Comparison of ENCODE assay signal across 18 cellular contexts in the genomic region with DNA sequence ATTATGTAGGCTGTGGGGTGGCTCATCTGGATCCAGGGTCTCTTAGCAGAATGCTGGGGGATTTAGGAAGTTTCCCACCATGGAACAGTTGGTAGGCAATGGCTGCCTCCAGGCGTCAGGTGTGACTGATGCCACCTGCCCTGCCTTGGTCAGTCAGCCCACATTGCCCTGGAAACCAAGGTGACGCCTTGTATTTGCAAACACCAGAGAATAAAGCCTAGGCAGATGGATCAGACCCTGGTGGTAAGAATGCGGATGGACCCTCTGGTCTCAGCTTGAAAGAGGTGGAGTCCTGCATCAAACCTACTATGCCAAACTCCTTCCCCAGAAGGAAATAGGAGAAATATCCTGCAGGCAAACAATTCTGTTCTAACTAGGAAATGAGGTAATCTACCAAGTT. TPM values are rescaled to one million over a fixed set of nuclear protein-coding genes. Genes with fewer than 3 reads are reported as not detected.
DNase-seq lines count a peak whose midpoint lies in the region; TF ChIP-seq lines count a peak whose summit lies in the region.
"Had no signal": no experiment of that assay in that cellular context is flagged by ENCODE, and none has a peak within 500 bp of the region (broad histone marks: within the 10 kb centered on the region; RNA-seq: fewer than 3 reads in every experiment).

No MANE protein-coding gene starts in this region.

- H3K23me2 ChIP-seq in H9 (ENCODE audit: insufficient read length, low read depth, low read length, poor library complexity, severe bottlenecking): no peaks in the 10 kb centered on the region

- TF ChIP-seq CTCF in H9 (conservative IDR thresholded peaks at IDR 0.05): peak; percentile 59
- TF ChIP-seq CTCF in fibroblast of villous mesenchyme (IDR thresholded peaks at IDR 0.05; ENCODE audit: insufficient read depth, low read depth, low read length): peak; percentile 18
- TF ChIP-seq CTCF in retinal pigment epithelial cell (conservative IDR thresholded peaks at IDR 0.05; ENCODE audit: low read depth, low read length): peak; percentile 8

- peaks cover 6% of the 10 kb centered on the region for H3K27me3 Mint-ChIP-seq in H9 (ENCODE audit: low read depth)
- H3K27me3 Mint-ChIP-seq: effector memory CD8-positive, alpha-beta T cell had no signal

- H2BK120ac ChIP-seq in H9 (ENCODE audit: low read depth, low read length, poor library complexity, severe bottlenecking): no peak overlapping the region

- H4K20me1 ChIP-seq in H9 (ENCODE audit: control insufficient read depth, insufficient read depth, insufficient read length): no peaks in the 10 kb centered on the region

- no peak overlapping the region for H2BK20ac ChIP-seq in H9 (ENCODE audit: low read depth, low read length, poor library complexity, severe bottlenecking)

- H3K9ac ChIP-seq in H9 (ENCODE audit: extremely low read depth, insufficient read length, low read length) (no peak overlapping the region), NT2/D1 (ENCODE audit: insufficient read length, low read depth) (no peak overlapping the region)
- H3K9ac ChIP-seq: parathyroid adenoma had no signal

- H2BK12ac ChIP-seq in H9 (ENCODE audit: insufficient read length, low read depth, low read length): no peak overlapping the region

- H3K14ac ChIP-seq in H9 (ENCODE audit: insufficient read depth, low read length): no peak overlapping the region

- peak; percentile 88 for DNase-seq in H9
- peak; percentile 36 for DNase-seq in NT2/D1 (ENCODE audit: low read depth, low spot score)
- DNase-seq in fibroblast of villous mesenchyme (ENCODE audit: low read depth): no peak
- no peak for DNase-seq in retinal pigment epithelial cell (ENCODE audit: low read depth)
- DNase-seq in HuH-7 (ENCODE audit: low spot score): no peak
- DNase-seq in NOMO-1 treated with dmso at 0.1 percent for 144 hours (lab: John Stamatoyannopoulos, UW; ENCODE audit: unreplicated experiment): no peak
- DNase-seq in NCI-H2227 (lab: John Stamatoyannopoulos, UW; ENCODE audit: unreplicated experiment): no peak
- DNase-seq: effector memory CD8-positive, alpha-beta T cell; GOT3; left ventricle myocardium inferior; NCI-H1436; NCI-H446 treated with DMSO at 0.1 percent for 48 hours; OCI-M1; SJCRH30; testis had no signal

- H3K4me3 Mint-ChIP-seq in H9: no peak overlapping the region
- H3K4me3 Mint-ChIP-seq: B cell; effector memory CD8-positive, alpha-beta T cell had no signal

- no peak overlapping the region for H2BK5ac ChIP-seq in H9 (ENCODE audit: insufficient read length, low read length)

- no peak overlapping the region for H2AFZ ChIP-seq in H9 (ENCODE audit: low read length)
- H2AFZ ChIP-seq: parathyroid adenoma had no signal

- no peak overlapping the region for H2BK15ac ChIP-seq in H9 (ENCODE audit: low read depth, low read length)

- peak overlapping the region in 2 of 3 experiments; percentile 73 to 80; a peak in 2 of 7 replicates for H3K27ac Mint-ChIP-seq in H9
- H3K27ac Mint-ChIP-seq: B cell; effector memory CD8-positive, alpha-beta T cell had no signal

- H2AK5ac ChIP-seq in H9 (ENCODE audit: insufficient read length, low read length): no peak overlapping the region

- no peaks in the 10 kb centered on the region for H3K79me2 ChIP-seq in H9 (ENCODE audit: insufficient read depth, low read length)
- H3K79me2 ChIP-seq: parathyroid adenoma had no signal

- no peak overlapping the region for H3K4me2 ChIP-seq in H9 (ENCODE audit: insufficient read depth, insufficient read length, low read length)

- H3K18ac ChIP-seq in H9 (ENCODE audit: insufficient read length, low read depth, low read length): no peak overlapping the region

- H3K56ac ChIP-seq in H9 (ENCODE audit: insufficient read length, low read depth, low read length): no peak overlapping the region

- H3K4me1 ChIP-seq in H9 (ENCODE audit: insufficient read depth, low read length) (no peaks in the 10 kb centered on the region; the same call in 1 of the 2 replicates), NT2/D1 (ENCODE audit: insufficient read depth, insufficient read length) (peaks cover 6% of the 10 kb centered on the region)
- H3K4me1 ChIP-seq: parathyroid adenoma, SJCRH30, testis had no signal

- H3K36me3 ChIP-seq in NT2/D1 (ENCODE audit: insufficient read depth, insufficient read length, low read length): peaks cover 55% of the 10 kb centered on the region

- H3K9me3 ChIP-seq in H9 (ENCODE audit: control insufficient read depth, low read depth, low read length) (no peaks in the 10 kb centered on the region), NT2/D1 (ENCODE audit: insufficient read depth, low read length) (peaks cover 7% of the 10 kb centered on the region)
- H3K9me3 ChIP-seq: testis had no signal

- H3K27me3 ChIP-seq in H9 (ENCODE audit: insufficient read depth, low read length) (no peaks in the 10 kb centered on the region), NT2/D1 (ENCODE audit: insufficient read depth, insufficient read length) (no peaks in the 10 kb centered on the region)
- H3K27me3 ChIP-seq: SJCRH30, testis had no signal

- WGBS in H9 (ENCODE audit: extremely low coverage, insufficient read length, low lambda C conversion rate): no CpG with 5 or more reads among the region's 3 CpGs

- H4K91ac ChIP-seq in H9 (ENCODE audit: insufficient read length, low read depth, low read length): no peak overlapping the region

- H3K27ac ChIP-seq in H9 (ENCODE audit: insufficient read length, low read depth, low read length): no peak overlapping the region
- H3K27ac ChIP-seq: left ventricle myocardium inferior, parathyroid adenoma, SJCRH30, skin epidermis, testis had no signal

- no peak overlapping the region for H4K8ac ChIP-seq in H9 (replicated peaks; ENCODE audit: insufficient read length, low read depth, low read length)

- H3K4ac ChIP-seq in H9 (ENCODE audit: low read depth, low read length): no peak overlapping the region

- no peak overlapping the region for H3K23ac ChIP-seq in H9 (ENCODE audit: insufficient read length, low read depth, low read length)

- H3K4me3 ChIP-seq in NT2/D1 (ENCODE audit: insufficient read length, low read depth) (no peak overlapping the region), fibroblast of villous mesenchyme (ENCODE audit: low read depth, low read length) (no peak overlapping the region), retinal pigment epithelial cell (ENCODE audit: low read length) (no peak overlapping the region)
- H3K4me3 ChIP-seq: left ventricle myocardium inferior, SJCRH30, skin epidermis, testis had no signal

- no peaks in the 10 kb centered on the region for H3K79me1 ChIP-seq in H9 (ENCODE audit: insufficient read depth, low read depth, low read length, poor library complexity, severe bottlenecking)

- H3K36me3 Mint-ChIP-seq in H9 (ENCODE audit: insufficient read depth in 1 of 3, low read depth in 3 of 3): peaks cover 3 to 8% (median 5%) of the 10 kb centered on the region in 3 experiments; a peak in 5 of 7 replicates

- peaks cover 5 to 6% of the 10 kb centered on the region in 2 experiments for H3K9me3 Mint-ChIP-seq in H9

- H3T11ph ChIP-seq in H9 (ENCODE audit: low read length): no peak overlapping the region

- H3K4me1 Mint-ChIP-seq in H9: peaks cover 5 to 11% of the 10 kb centered on the region in 2 experiments
- H3K4me1 Mint-ChIP-seq: B cell had no signal

- no peak overlapping the region for H4K5ac ChIP-seq in H9 (ENCODE audit: insufficient read length, low read depth, low read length)

RNA-seq across cellular contexts. Expression of gene NCKAP5L, which starts 38.2 kb away (rescaled TPM):
- 27.7 and 28.9 TPM in 2 replicates for total RNA-seq in H9 (2021)
- total RNA-seq in fibroblast of villous mesenchyme: 30.9 and 34.1 TPM in 2 replicates

RNA-seq across cellular contexts. Expression of gene TMBIM6, which starts 48.6 kb away (rescaled TPM):
- 362 and 373 TPM in 2 replicates for total RNA-seq in H9 (2021)
- total RNA-seq in fibroblast of villous mesenchyme: 377 and 506 TPM in 2 replicates

RNA-seq across cellular contexts. Expression of gene BCDIN3D, which starts 52.9 kb away (rescaled TPM):
- total RNA-seq in H9 (2021) (3.3 and 3.5 TPM in 2 replicates), fibroblast of villous mesenchyme (2.9 and 3.5 TPM in 2 replicates)

Comparison
In these comparisons a context has a peak if more than half of its experiments do, and no peak if none do; other contexts are left out.
1. DNase-seq: peak in H9 (single experiment) and NT2/D1 (single experiment); none in fibroblast of villous mesenchyme (single experiment), retinal pigment epithelial cell (single experiment), HuH-7 (single experiment), NOMO-1 treated with dmso at 0.1 percent for 144 hours (single experiment) and NCI-H2227 (single experiment).
2. CTCF ChIP-seq: peak in every context shown above with its lines; median percentile 59 in H9; 18 in fibroblast of villous mesenchyme; 8 in retinal pigment epithelial cell.